28 cellular contexts compared by ENCODE assay signal in genomic region chr16:49378238-49378637, GRCh38. TPM values are rescaled to one million over a fixed set of nuclear protein-coding genes. Genes with fewer than 3 reads are reported as not detected.
DNase-seq lines count a peak whose midpoint lies in the region; ATAC-seq and TF ChIP-seq lines count a peak whose summit lies in the region.
"Had no signal": no experiment of that assay in that cellular context is flagged by ENCODE, and none has a peak within 500 bp of the region (broad histone marks: within the 10 kb centered on the region; RNA-seq: fewer than 3 reads in every experiment).

No MANE protein-coding gene starts in this region.

- H3K4me1 ChIP-seq in esophagus muscularis mucosa (no peaks in the 10 kb centered on the region), neuronal stem cell (ENCODE audit: control insufficient read depth in 2 of 2, insufficient read depth in 1 of 2, low read depth in 1 of 2, low read length in 2 of 2) (no peaks in the 10 kb centered on the region), right cardiac atrium (ENCODE audit: control insufficient read depth, insufficient read depth, low read length) (no peaks in the 10 kb centered on the region)
- H3K4me1 ChIP-seq: BE2C, BLaER1 had no signal

- H3K4me2 ChIP-seq in neuronal stem cell (ENCODE audit: insufficient read depth, low read length, poor library complexity, severe bottlenecking) = no peak overlapping the region
- H3K4me2 ChIP-seq: BLaER1 had no signal

- H4K8ac ChIP-seq in neuronal stem cell (ENCODE audit: low read depth, low read length) = no peak overlapping the region

- TF ChIP-seq POLR2A in esophagus muscularis mucosa (IDR thresholded peaks at IDR 0.05; ENCODE audit: low read depth) = no peak

- peak overlapping the region; percentile 30 for H3K18ac ChIP-seq in neuronal stem cell (ENCODE audit: low read length)

- no peak overlapping the region for H3K4me3 ChIP-seq in esophagus muscularis mucosa
- no peak overlapping the region for H3K4me3 ChIP-seq in neuronal stem cell (ENCODE audit: low read length in 2 of 2)
- no peak overlapping the region for H3K4me3 ChIP-seq in right cardiac atrium (ENCODE audit: low read length)
- H3K4me3 ChIP-seq: BLaER1, GM12878 had no signal

- no peak overlapping the region for H2AK5ac ChIP-seq in neuronal stem cell (ENCODE audit: low read depth, low read length)

- H2BK12ac ChIP-seq in neuronal stem cell (ENCODE audit: low read length) = no peak overlapping the region

- no peaks in the 10 kb centered on the region for H3K36me3 ChIP-seq in esophagus muscularis mucosa
- H3K36me3 ChIP-seq in neuronal stem cell (replicated peaks in 1 of 2; ENCODE audit: control insufficient read depth in 2 of 2, insufficient read depth in 2 of 2, low read length in 2 of 2) = no peaks in the 10 kb centered on the region
- H3K36me3 ChIP-seq: BE2C, BLaER1 had no signal

- no peak overlapping the region for H3K14ac ChIP-seq in neuronal stem cell (ENCODE audit: low read length)

- H3K23ac ChIP-seq in neuronal stem cell (ENCODE audit: low read depth, low read length, poor library complexity) = no peak overlapping the region

- no peak for TF ChIP-seq EP300 in esophagus muscularis mucosa (IDR thresholded peaks at IDR 0.05)

- H3K27me3 ChIP-seq in esophagus muscularis mucosa = peaks cover 0 to 23% (median 0%) of the 10 kb centered on the region in 4 donors
- peaks cover 0 to 6% (median 0%) of the 10 kb centered on the region in 3 experiments for H3K27me3 ChIP-seq in neuronal stem cell (ENCODE audit: control insufficient read depth in 3 of 3, insufficient read depth in 3 of 3, low read depth in 1 of 3, low read length in 3 of 3)
- no peaks in the 10 kb centered on the region for H3K27me3 ChIP-seq in right cardiac atrium (ENCODE audit: control insufficient read depth, insufficient read depth)
- H3K27me3 ChIP-seq: BLaER1 had no signal

- intact Hi-C loops in esophagus muscularis mucosa (cut with DNase I) (no loop called here), right cardiac atrium (cut with DNase I) (no loop called here), left colon (cut with DNase I, micrococcal nuclease) (no loop called here)

- H2BK15ac ChIP-seq in neuronal stem cell (ENCODE audit: low read length) = no peak overlapping the region

- H4K91ac ChIP-seq in neuronal stem cell (ENCODE audit: low read depth, low read length, poor library complexity) = no peak overlapping the region

- no peak overlapping the region for H3K9ac ChIP-seq in neuronal stem cell (ENCODE audit: low read depth, low read length, poor library complexity)
- H3K9ac ChIP-seq: BLaER1 had no signal

- WGBS in esophagus muscularis mucosa = 56% methylated on average over 10 of the region's 11 CpGs
- no CpG with 5 or more reads among the region's 11 CpGs for WGBS in neuronal stem cell (ENCODE audit: extremely low coverage in 2 of 2, insufficient read length in 2 of 2, insufficient replicate concordance in 1 of 2), 2 donors
- WGBS in right cardiac atrium = 74% methylated on average over 11 of the region's 11 CpGs

- H3K4ac ChIP-seq in neuronal stem cell (ENCODE audit: low read length) = no peak overlapping the region

- H3K27ac ChIP-seq in esophagus muscularis mucosa (replicated peaks in 1 of 4) (no peak overlapping the region), neuronal stem cell (replicated peaks; ENCODE audit: low read length) (no peak overlapping the region), right cardiac atrium (ENCODE audit: low read length) (no peak overlapping the region)
- H3K27ac ChIP-seq: BLaER1 had no signal

- H2BK5ac ChIP-seq in neuronal stem cell (ENCODE audit: low read length) = no peak overlapping the region

- DNase-seq in ecto neural progenitor cell (ENCODE audit: low spot score) (peak; percentile 38), esophagus muscularis mucosa (ENCODE audit: extremely low spot score) (peak; percentile 68), neuronal stem cell (ENCODE audit: low spot score) (no peak), NCI-H1436 treated with DMSO at 0.1 percent for 48 hours (lab: John Stamatoyannopoulos, UW) (no peak), right cardiac atrium (no peak), left colon (no peak)
- DNase-seq: 8988T; ACHN; BE2C; C1 segment of cervical spinal cord; CD4-positive, alpha-beta memory T cell; CD4-positive, CD25-positive, alpha-beta regulatory T cell; CD8-positive, alpha-beta memory T cell; COR-L47; DMS 273 treated with DMSO at 0.1 percent for 48 hours; DMS153; DMS53; DMS79; DND-41; EL; GDM1 had no signal

- ATAC-seq in right cardiac atrium = no peak
- ATAC-seq in left colon = no peak
- ATAC-seq: GM12878 had no signal

- no peak overlapping the region for H2BK120ac ChIP-seq in neuronal stem cell (ENCODE audit: low read depth, low read length)

- H3K79me1 ChIP-seq in neuronal stem cell (ENCODE audit: low read depth, low read length) = no peaks in the 10 kb centered on the region

- no peaks in the 10 kb centered on the region for H3K9me3 ChIP-seq in esophagus muscularis mucosa
- no peaks in the 10 kb centered on the region for H3K9me3 ChIP-seq in neuronal stem cell (replicated peaks in 1 of 2; ENCODE audit: control insufficient read depth in 2 of 2, insufficient read depth in 1 of 2, low read depth in 1 of 2, low read length in 2 of 2)
- no peaks in the 10 kb centered on the region for H3K9me3 ChIP-seq in right cardiac atrium (ENCODE audit: control insufficient read depth, low read length)
- H3K9me3 ChIP-seq: BLaER1 had no signal

- TF ChIP-seq CTCF in esophagus muscularis mucosa (IDR thresholded peaks at IDR 0.05) = no peak

- H2AFZ ChIP-seq in neuronal stem cell (ENCODE audit: low read length) = no peak overlapping the region

RNA-seq across cellular contexts. Expression of gene C16orf78, which starts 4.6 kb away (rescaled TPM):
- total RNA-seq in esophagus muscularis mucosa (not detected), right cardiac atrium (not detected), left colon (not detected)
- not detected for polyA plus RNA-seq in neuronal stem cell (2013, experiment 1 of 2)
- polyA plus RNA-seq in neuronal stem cell (2013, experiment 2 of 2) = not detected
- polyA plus RNA-seq in right cardiac atrium = not detected
- total RNA-seq: A673; CD4-positive, alpha-beta memory T cell; CD4-positive, CD25-positive, alpha-beta regulatory T cell; CD8-positive, alpha-beta memory T cell; Daoy; G401; GM12878 had no signal
- polyA plus RNA-seq: AG04450; CD14-positive monocyte; CD4-positive, alpha-beta memory T cell; CD4-positive, CD25-positive, alpha-beta regulatory T cell; CD8-positive, alpha-beta memory T cell; GM12878 had no signal

Comparison
In these comparisons a context has a peak if more than half of its experiments do, and no peak if none do; other contexts are left out.
1. DNase-seq: peak in ecto neural progenitor cell (single experiment) and esophagus muscularis mucosa (single experiment); none in neuronal stem cell (single experiment), NCI-H1436 treated with DMSO at 0.1 percent for 48 hours (single experiment), right cardiac atrium (0 of 3) and left colon (0 of 2).